11 cellular contexts compared by ENCODE assay signal in genomic region chr7:139762886-139763285, GRCh38. TPM values are rescaled to one million over a fixed set of nuclear protein-coding genes. Genes with fewer than 3 reads are reported as not detected.
DNase-seq lines count a peak whose midpoint lies in the region; ATAC-seq and TF ChIP-seq lines count a peak whose summit lies in the region.
"Had no signal": no experiment of that assay in that cellular context is flagged by ENCODE, and none has a peak within 500 bp of the region (broad histone marks: within the 10 kb centered on the region; RNA-seq: fewer than 3 reads in every experiment).

No MANE protein-coding gene starts in this region.

- TF ChIP-seq POLR2A in esophagus muscularis mucosa (IDR thresholded peaks at IDR 0.05; ENCODE audit: low read depth): no peak

- H3K36me3 Mint-ChIP-seq in nephron progenitor cell (ENCODE audit: low read depth): peaks cover 68% of the 10 kb centered on the region

- DNase-seq in EL (peak; percentile 57), SW480 (ENCODE audit: low spot score) (peak; percentile 23), foreskin fibroblast (peak; percentile 61 to 75), nephron progenitor cell (no peak), esophagus muscularis mucosa (ENCODE audit: extremely low spot score) (no peak)
- DNase-seq: MG63, trophoblast cell had no signal

- ATAC-seq in GM21619 (IDR thresholded peaks at IDR 0.05; ENCODE audit: unreplicated experiment): no peak
- no peak for ATAC-seq in GM18873 (IDR thresholded peaks at IDR 0.05; ENCODE audit: low FRiP score, unreplicated experiment)
- no peak for ATAC-seq in GM18498 (IDR thresholded peaks at IDR 0.05; ENCODE audit: unreplicated experiment)

- no peak for TF ChIP-seq EP300 in esophagus muscularis mucosa (IDR thresholded peaks at IDR 0.05)

- H3K27ac ChIP-seq in esophagus muscularis mucosa (replicated peaks in 1 of 4): no peak overlapping the region
- H3K27ac ChIP-seq: neural progenitor cell had no signal

- no peak overlapping the region for H3K4me3 Mint-ChIP-seq in nephron progenitor cell
- H3K4me3 Mint-ChIP-seq: neural progenitor cell had no signal

- H3K27me3 ChIP-seq in esophagus muscularis mucosa: no peaks in the 10 kb centered on the region
- H3K27me3 ChIP-seq: MG63, neural progenitor cell had no signal

- peaks cover 7% of the 10 kb centered on the region for H3K9me3 Mint-ChIP-seq in nephron progenitor cell

- H3K4me3 ChIP-seq in foreskin fibroblast (ENCODE audit: low read depth in 1 of 2, low read length in 2 of 2) (no peak overlapping the region), esophagus muscularis mucosa (no peak overlapping the region)
- H3K4me3 ChIP-seq: MG63, neural progenitor cell had no signal

- 82% methylated on average over 2 of the region's 2 CpGs for WGBS in esophagus muscularis mucosa

- H3K4me1 Mint-ChIP-seq in nephron progenitor cell: peaks cover 25% of the 10 kb centered on the region

- H3K9me3 ChIP-seq in esophagus muscularis mucosa: no peaks in the 10 kb centered on the region
- H3K9me3 ChIP-seq: MG63 had no signal

- TF ChIP-seq CTCF in foreskin fibroblast (IDR thresholded peaks at IDR 0.05; ENCODE audit: low read depth, low read length): no peak
- TF ChIP-seq CTCF in nephron progenitor cell (IDR thresholded peaks at IDR 0.05): no peak
- no peak for TF ChIP-seq CTCF in esophagus muscularis mucosa (IDR thresholded peaks at IDR 0.05)

- H3K27ac Mint-ChIP-seq in nephron progenitor cell: peak overlapping the region; percentile 67
- H3K27ac Mint-ChIP-seq: neural progenitor cell had no signal

- intact Hi-C loops in esophagus muscularis mucosa (cut with DNase I): no loop called here

- peaks cover 0 to 2% (median 0%) of the 10 kb centered on the region in 4 donors for H3K36me3 ChIP-seq in esophagus muscularis mucosa
- H3K36me3 ChIP-seq: MG63, neural progenitor cell had no signal

- no peaks in the 10 kb centered on the region for H3K27me3 Mint-ChIP-seq in nephron progenitor cell (ENCODE audit: low read depth, poor library complexity)

- peaks cover 16 to 43% (median 35%) of the 10 kb centered on the region in 4 donors for H3K4me1 ChIP-seq in esophagus muscularis mucosa
- H3K4me1 ChIP-seq: neural progenitor cell had no signal

RNA-seq across cellular contexts. Expression of gene HIPK2, which starts 14.9 kb away (rescaled TPM):
- 10 to 100 TPM; 20.9 to 40.9 (median 26.7) TPM for total RNA-seq in esophagus muscularis mucosa

Comparison
In these comparisons a context has a peak if more than half of its experiments do, and no peak if none do; other contexts are left out.
1. DNase-seq: peak in EL (single experiment), SW480 (single experiment) and foreskin fibroblast (2 of 2); none in nephron progenitor cell (single experiment) and esophagus muscularis mucosa (single experiment).